ENCODE assay signal across 7 cellular contexts in genomic region chr19:4954320-4955149, GRCh38. TPM values are rescaled to one million over a fixed set of nuclear protein-coding genes. Genes with fewer than 3 reads are reported as not detected.
"Had no signal": no experiment of that assay in that cellular context is flagged by ENCODE, and none has a peak within 500 bp of the region (broad histone marks: within the 10 kb centered on the region; RNA-seq: fewer than 3 reads in every experiment).

No MANE protein-coding gene starts in this region.

RNA-seq across cellular contexts. Expression of gene ARRDC5, which starts 51.8 kb away (rescaled TPM):
- total RNA-seq: endodermal cell, gastrocnemius medialis, left ventricle myocardium superior, mammary epithelial cell, mesothelial cell of epicardium, occipital lobe, temporal lobe had no signal
- polyA plus RNA-seq: mammary epithelial cell had no signal
